In the genomic region with DNA sequence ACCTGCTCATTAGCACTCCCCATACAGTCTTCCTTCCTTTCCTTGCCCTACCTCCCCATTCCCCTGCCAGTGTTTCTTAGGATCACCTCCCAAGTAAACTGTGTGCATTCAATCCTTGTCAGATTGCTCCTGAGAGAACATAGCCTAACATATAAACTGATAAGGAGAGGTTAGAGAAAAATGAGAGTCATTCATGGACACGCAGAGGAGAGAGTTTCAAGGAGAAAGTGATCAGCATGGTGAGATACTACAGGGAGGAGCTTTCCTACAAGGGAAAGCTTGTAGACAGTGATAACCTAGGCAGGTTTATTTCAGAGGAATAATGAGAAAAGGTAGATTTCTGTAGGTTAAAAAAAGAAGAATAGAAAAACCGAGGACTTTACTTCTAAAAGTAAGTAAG, we compare ENCODE assay signal across 1 cellular context.
TF ChIP-seq lines count a peak whose summit lies in the region.

No MANE protein-coding gene starts in this region.

TF ChIP-seq in K562, 482 proteins besides CTCF, POLR2A, EP300 and RAD21:
- no peak for TF ChIP-seq BRD4 (IDR thresholded peaks at IDR 0.05)
- TF ChIP-seq, protein P1, sequence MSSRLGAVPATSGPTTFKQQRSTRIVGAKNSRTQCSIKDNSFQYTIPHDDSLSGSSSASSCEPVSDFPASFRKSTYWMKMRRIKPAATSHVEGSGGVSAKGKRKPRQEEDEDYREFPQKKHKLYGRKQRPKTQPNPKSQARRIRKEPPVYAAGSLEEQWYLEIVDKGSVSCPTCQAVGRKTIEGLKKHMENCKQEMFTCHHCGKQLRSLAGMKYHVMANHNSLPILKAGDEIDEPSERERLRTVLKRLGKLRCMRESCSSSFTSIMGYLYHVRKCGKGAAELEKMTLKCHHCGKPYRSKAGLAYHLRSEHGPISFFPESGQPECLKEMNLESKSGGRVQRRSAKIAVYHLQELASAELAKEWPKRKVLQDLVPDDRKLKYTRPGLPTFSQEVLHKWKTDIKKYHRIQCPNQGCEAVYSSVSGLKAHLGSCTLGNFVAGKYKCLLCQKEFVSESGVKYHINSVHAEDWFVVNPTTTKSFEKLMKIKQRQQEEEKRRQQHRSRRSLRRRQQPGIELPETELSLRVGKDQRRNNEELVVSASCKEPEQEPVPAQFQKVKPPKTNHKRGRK (tag; IDR thresholded peaks at IDR 0.05) = no peak
- peak; percentile 43; the same call in 1 of the 2 replicates for TF ChIP-seq C11orf30 (IDR thresholded peaks at IDR 0.05; ENCODE audit: low read depth)
- no peak for TF ChIP-seq HLTF (IDR thresholded peaks at IDR 0.05)
- TF ChIP-seq ZNF282 (CRISPR knock-in tag; IDR thresholded peaks at IDR 0.05) = no peak
- no peak for TF ChIP-seq KDM4B (IDR thresholded peaks at IDR 0.05; ENCODE audit: borderline replicate concordance in 2 of 2, low read depth in 1 of 2)
- peak; percentile 79 for TF ChIP-seq MAFG (tag; conservative IDR thresholded peaks at IDR 0.05)
- peak; percentile 15; the same call in 1 of the 2 replicates for TF ChIP-seq JUND (IDR thresholded peaks at IDR 0.05; ENCODE audit: borderline replicate concordance, low read depth, low read length)
- no peak; the same call in 2 of the 3 replicates for TF ChIP-seq JUND (tag; IDR thresholded peaks at IDR 0.05; ENCODE audit: borderline replicate concordance, low read depth, low read length)
- TF ChIP-seq NBN (IDR thresholded peaks at IDR 0.05; ENCODE audit: low read depth) = no peak
- no peak for TF ChIP-seq PRPF4 (IDR thresholded peaks at IDR 0.05; ENCODE audit: insufficient read depth, low read depth, low read length, poor library complexity, severe bottlenecking)
- no peak for TF ChIP-seq SIX5 (IDR thresholded peaks at IDR 0.05; ENCODE audit: borderline replicate concordance in 1 of 2, insufficient read depth in 1 of 2, low read depth in 1 of 2, low read length in 2 of 2)
- TF ChIP-seq MEIS2 (IDR thresholded peaks at IDR 0.05; ENCODE audit: partially characterized antibody) = no peak
- TF ChIP-seq, protein P2, sequence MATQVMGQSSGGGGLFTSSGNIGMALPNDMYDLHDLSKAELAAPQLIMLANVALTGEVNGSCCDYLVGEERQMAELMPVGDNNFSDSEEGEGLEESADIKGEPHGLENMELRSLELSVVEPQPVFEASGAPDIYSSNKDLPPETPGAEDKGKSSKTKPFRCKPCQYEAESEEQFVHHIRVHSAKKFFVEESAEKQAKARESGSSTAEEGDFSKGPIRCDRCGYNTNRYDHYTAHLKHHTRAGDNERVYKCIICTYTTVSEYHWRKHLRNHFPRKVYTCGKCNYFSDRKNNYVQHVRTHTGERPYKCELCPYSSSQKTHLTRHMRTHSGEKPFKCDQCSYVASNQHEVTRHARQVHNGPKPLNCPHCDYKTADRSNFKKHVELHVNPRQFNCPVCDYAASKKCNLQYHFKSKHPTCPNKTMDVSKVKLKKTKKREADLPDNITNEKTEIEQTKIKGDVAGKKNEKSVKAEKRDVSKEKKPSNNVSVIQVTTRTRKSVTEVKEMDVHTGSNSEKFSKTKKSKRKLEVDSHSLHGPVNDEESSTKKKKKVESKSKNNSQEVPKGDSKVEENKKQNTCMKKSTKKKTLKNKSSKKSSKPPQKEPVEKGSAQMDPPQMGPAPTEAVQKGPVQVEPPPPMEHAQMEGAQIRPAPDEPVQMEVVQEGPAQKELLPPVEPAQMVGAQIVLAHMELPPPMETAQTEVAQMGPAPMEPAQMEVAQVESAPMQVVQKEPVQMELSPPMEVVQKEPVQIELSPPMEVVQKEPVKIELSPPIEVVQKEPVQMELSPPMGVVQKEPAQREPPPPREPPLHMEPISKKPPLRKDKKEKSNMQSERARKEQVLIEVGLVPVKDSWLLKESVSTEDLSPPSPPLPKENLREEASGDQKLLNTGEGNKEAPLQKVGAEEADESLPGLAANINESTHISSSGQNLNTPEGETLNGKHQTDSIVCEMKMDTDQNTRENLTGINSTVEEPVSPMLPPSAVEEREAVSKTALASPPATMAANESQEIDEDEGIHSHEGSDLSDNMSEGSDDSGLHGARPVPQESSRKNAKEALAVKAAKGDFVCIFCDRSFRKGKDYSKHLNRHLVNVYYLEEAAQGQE (CRISPR knock-in tag; IDR thresholded peaks at IDR 0.05; ENCODE audit: low read depth) = no peak
- peak; percentile 74; the same call in 1 of the 2 replicates for TF ChIP-seq ESRRA (IDR thresholded peaks at IDR 0.05; ENCODE audit: borderline replicate concordance, low read depth)
- no peak for TF ChIP-seq RBM17 (IDR thresholded peaks at IDR 0.05; ENCODE audit: borderline replicate concordance, low read depth, low read length)
- no peak for TF ChIP-seq NCOA1 (IDR thresholded peaks at IDR 0.05; ENCODE audit: low read depth)
- TF ChIP-seq FOSL1 (tag; conservative IDR thresholded peaks at IDR 0.05) = 0 out of 2 replicates have a peak, but pooled peaks have one; percentile 16
- peak; percentile 85 for TF ChIP-seq ZNF766 (CRISPR knock-in tag; conservative IDR thresholded peaks at IDR 0.05)
- TF ChIP-seq DPF2 (IDR thresholded peaks at IDR 0.05) = peak; percentile 60
- TF ChIP-seq TAF1 (IDR thresholded peaks at IDR 0.05; ENCODE audit: control insufficient read depth, extremely low read depth, insufficient read depth, low read length, severe bottlenecking) = no peak
- TF ChIP-seq, protein P3, sequence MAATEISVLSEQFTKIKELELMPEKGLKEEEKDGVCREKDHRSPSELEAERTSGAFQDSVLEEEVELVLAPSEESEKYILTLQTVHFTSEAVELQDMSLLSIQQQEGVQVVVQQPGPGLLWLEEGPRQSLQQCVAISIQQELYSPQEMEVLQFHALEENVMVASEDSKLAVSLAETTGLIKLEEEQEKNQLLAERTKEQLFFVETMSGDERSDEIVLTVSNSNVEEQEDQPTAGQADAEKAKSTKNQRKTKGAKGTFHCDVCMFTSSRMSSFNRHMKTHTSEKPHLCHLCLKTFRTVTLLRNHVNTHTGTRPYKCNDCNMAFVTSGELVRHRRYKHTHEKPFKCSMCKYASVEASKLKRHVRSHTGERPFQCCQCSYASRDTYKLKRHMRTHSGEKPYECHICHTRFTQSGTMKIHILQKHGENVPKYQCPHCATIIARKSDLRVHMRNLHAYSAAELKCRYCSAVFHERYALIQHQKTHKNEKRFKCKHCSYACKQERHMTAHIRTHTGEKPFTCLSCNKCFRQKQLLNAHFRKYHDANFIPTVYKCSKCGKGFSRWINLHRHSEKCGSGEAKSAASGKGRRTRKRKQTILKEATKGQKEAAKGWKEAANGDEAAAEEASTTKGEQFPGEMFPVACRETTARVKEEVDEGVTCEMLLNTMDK (IDR thresholded peaks at IDR 0.05; ENCODE audit: borderline replicate concordance, insufficient read depth, low read depth, low read length, poor library complexity, severe bottlenecking) = no peak
- TF ChIP-seq GATAD2A (IDR thresholded peaks at IDR 0.05) = no peak
- 0 out of 2 replicates have a peak, but pooled peaks have one; percentile 17 for TF ChIP-seq ARID1B (IDR thresholded peaks at IDR 0.05)
- no peak for TF ChIP-seq ZNF778 (CRISPR knock-in tag; IDR thresholded peaks at IDR 0.05)
- TF ChIP-seq CBFA2T3 (IDR thresholded peaks at IDR 0.05) = peak; percentile 21; the same call in 1 of the 2 replicates
- peak; percentile 55; the same call in 1 of the 2 replicates for TF ChIP-seq NFE2 (IDR thresholded peaks at IDR 0.05; ENCODE audit: low read depth)
- peak in 1 of 2 experiments; percentile 37; a peak in 1 of 4 replicates for TF ChIP-seq KDM1A (IDR thresholded peaks at IDR 0.05)
- peak in 1 of 2 experiments; percentile 48; a peak in 1 of 4 replicates for TF ChIP-seq RCOR1 (IDR thresholded peaks at IDR 0.05; ENCODE audit: borderline replicate concordance in 1 of 2, low read depth in 2 of 2, low read length in 2 of 2)
- TF ChIP-seq, protein P4, sequence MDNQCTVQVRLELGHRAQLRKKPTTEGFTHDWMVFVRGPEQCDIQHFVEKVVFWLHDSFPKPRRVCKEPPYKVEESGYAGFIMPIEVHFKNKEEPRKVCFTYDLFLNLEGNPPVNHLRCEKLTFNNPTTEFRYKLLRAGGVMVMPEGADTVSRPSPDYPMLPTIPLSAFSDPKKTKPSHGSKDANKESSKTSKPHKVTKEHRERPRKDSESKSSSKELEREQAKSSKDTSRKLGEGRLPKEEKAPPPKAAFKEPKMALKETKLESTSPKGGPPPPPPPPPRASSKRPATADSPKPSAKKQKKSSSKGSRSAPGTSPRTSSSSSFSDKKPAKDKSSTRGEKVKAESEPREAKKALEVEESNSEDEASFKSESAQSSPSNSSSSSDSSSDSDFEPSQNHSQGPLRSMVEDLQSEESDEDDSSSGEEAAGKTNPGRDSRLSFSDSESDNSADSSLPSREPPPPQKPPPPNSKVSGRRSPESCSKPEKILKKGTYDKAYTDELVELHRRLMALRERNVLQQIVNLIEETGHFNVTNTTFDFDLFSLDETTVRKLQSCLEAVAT (IDR thresholded peaks at IDR 0.05) = no peak
- no peak for TF ChIP-seq SRSF9 (IDR thresholded peaks at IDR 0.05; ENCODE audit: borderline replicate concordance, low read depth, low read length)
- TF ChIP-seq, protein P5, sequence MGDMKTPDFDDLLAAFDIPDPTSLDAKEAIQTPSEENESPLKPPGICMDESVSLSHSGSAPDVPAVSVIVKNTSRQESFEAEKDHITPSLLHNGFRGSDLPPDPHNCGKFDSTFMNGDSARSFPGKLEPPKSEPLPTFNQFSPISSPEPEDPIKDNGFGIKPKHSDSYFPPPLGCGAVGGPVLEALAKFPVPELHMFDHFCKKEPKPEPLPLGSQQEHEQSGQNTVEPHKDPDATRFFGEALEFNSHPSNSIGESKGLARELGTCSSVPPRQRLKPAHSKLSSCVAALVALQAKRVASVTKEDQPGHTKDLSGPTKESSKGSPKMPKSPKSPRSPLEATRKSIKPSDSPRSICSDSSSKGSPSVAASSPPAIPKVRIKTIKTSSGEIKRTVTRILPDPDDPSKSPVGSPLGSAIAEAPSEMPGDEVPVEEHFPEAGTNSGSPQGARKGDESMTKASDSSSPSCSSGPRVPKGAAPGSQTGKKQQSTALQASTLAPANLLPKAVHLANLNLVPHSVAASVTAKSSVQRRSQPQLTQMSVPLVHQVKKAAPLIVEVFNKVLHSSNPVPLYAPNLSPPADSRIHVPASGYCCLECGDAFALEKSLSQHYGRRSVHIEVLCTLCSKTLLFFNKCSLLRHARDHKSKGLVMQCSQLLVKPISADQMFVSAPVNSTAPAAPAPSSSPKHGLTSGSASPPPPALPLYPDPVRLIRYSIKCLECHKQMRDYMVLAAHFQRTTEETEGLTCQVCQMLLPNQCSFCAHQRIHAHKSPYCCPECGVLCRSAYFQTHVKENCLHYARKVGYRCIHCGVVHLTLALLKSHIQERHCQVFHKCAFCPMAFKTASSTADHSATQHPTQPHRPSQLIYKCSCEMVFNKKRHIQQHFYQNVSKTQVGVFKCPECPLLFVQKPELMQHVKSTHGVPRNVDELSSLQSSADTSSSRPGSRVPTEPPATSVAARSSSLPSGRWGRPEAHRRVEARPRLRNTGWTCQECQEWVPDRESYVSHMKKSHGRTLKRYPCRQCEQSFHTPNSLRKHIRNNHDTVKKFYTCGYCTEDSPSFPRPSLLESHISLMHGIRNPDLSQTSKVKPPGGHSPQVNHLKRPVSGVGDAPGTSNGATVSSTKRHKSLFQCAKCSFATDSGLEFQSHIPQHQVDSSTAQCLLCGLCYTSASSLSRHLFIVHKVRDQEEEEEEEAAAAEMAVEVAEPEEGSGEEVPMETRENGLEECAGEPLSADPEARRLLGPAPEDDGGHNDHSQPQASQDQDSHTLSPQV (IDR thresholded peaks at IDR 0.05) = no peak
- TF ChIP-seq, protein P6, sequence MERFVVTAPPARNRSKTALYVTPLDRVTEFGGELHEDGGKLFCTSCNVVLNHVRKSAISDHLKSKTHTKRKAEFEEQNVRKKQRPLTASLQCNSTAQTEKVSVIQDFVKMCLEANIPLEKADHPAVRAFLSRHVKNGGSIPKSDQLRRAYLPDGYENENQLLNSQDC (CRISPR knock-in tag; IDR thresholded peaks at IDR 0.05) = no peak
TF ChIP-seq in K562: peak in this region for 12.
